In the genomic region with DNA sequence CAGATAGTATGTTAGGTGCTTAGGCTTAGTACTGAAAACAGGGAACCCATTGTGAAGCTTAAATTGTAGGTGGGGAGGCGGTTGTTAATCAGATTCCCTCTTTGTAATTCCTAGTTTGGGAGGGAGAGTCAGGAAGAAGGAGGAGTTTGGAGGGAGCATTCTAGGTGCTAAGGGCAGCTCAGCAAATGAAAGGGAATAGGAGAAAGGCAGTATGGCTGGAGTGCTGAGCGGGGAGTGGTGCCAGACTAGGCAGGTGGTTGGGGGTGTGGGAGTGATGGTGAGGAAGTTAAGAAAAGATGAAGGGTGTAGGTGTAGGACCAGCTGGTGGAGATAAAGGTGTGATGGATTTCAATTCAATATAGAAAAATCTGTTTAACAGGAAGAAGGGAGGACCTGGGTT, we compare ENCODE assay signal across 21 cellular contexts.
"Had no signal": no experiment of that assay in that cellular context is flagged by ENCODE, and none has a peak within 500 bp of the region (broad histone marks: within the 10 kb centered on the region; RNA-seq: fewer than 3 reads in every experiment).

No MANE protein-coding gene starts in this region.

- H3K4me1 ChIP-seq: foreskin keratinocyte, parathyroid adenoma, sigmoid colon, upper lobe of left lung had no signal

- ATAC-seq: activated CD8-positive, alpha-beta T cell treated with anti-CD3 and anti-CD28 coated beads for 36 hours; foreskin keratinocyte; mucosa of descending colon; stimulated activated effector memory CD8-positive, alpha-beta T cell treated with anti-CD3 and anti-CD28 coated beads, Interleukin-12 subunit alpha, Interleukin-12 subunit beta, amount 100 ng/mL, for 72 hours had no signal

- H3K27me3 ChIP-seq: cardiac muscle cell, foreskin keratinocyte, hepatocyte, sigmoid colon, upper lobe of left lung had no signal

- DNase-seq: activated CD4-positive, alpha-beta T cell treated with anti-CD3 and anti-CD28 coated beads, Interleukin-2, amount 10 ng/mL, durations not matched to agents 24 days and 14 days; activated CD8-positive, alpha-beta T cell treated with anti-CD3 and anti-CD28 coated beads for 36 hours; activated naive CD4-positive, alpha-beta T cell treated with Interleukin-2 at 50 U/mL for 16 hours; activated naive CD8-positive, alpha-beta T cell treated with anti-CD3 and anti-CD28 coated beads, Interleukin-2, amount 10 ng/mL, durations not matched to agents 7 days and 5 days; activated T-cell treated with anti-CD3 and anti-CD28 coated beads, Interleukin-2, amount 50 U/mL, for 24 hours; foreskin keratinocyte; kidney glomerular epithelial cell; left ventricle myocardium inferior; mucosa of descending colon; naive B cell; sigmoid colon; stimulated activated CD4-positive, alpha-beta T cell treated with anti-CD3 and anti-CD28 coated beads, Interleukin-4, amount 100 ng/mL, for 24 hours; T-helper 1 cell; T-helper 9 cell; upper lobe of left lung had no signal

- H3K36me3 ChIP-seq: cardiac muscle cell, left ventricle myocardium inferior, sigmoid colon, thoracic aorta, upper lobe of left lung had no signal

- H3K9me3 ChIP-seq: left ventricle myocardium inferior, mucosa of descending colon, sigmoid colon, thoracic aorta, upper lobe of left lung had no signal

- H3K4me3 ChIP-seq: cardiac muscle cell, hepatocyte, left ventricle myocardium inferior, mucosa of descending colon, sigmoid colon, thoracic aorta, upper lobe of left lung had no signal

- H3K9ac ChIP-seq: parathyroid adenoma had no signal

- H3K27ac ChIP-seq: cardiac muscle cell, epithelial cell of prostate, foreskin keratinocyte, hepatocyte, left ventricle myocardium inferior, parathyroid adenoma, sigmoid colon, thoracic aorta, upper lobe of left lung had no signal
